Comparison of ENCODE assay signal across 8 cellular contexts in the genomic region with DNA sequence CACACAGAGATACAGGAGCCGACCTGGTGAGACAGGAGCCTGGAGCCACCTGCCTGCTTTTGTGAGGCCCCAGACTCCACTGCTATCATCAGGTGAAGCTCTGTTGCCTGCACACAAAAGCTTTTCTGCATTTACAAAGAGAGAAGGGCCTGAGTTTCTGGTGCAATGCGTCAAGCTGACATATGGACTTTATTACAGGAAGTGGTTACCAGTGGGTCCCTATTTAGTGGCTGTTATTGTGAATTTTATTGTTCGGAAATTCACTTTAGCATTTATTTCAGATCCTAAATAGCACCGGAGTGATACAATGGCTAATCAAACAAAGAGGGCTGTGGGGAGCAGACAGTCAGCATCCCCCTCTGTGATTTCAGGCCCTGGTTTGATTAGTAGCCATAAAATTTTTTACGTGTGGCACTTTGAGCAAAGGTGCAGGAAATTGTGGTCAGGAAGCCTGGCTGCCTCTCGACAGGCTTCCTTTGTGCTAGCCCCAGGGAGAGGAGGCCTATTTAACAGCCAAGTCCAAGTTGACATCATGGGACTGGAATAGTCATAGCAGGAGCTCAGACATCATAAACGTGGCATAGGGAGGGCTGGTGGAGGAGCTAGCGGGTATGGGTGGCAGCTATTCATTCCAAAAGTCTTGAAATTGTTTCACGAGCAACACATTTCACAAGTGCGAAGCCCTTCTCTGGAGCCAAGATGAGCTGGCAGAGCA. TPM values are rescaled to one million over a fixed set of nuclear protein-coding genes. Genes with fewer than 3 reads are reported as not detected.
A peak's percentile ranks its signal among the peaks of the same experiment; 100 is the strongest.
DNase-seq lines count a peak whose midpoint lies in the region; ATAC-seq and TF ChIP-seq lines count a peak whose summit lies in the region.

No MANE protein-coding gene starts in this region.

- H3K4me1 ChIP-seq in DOHH2 (ENCODE audit: control insufficient read depth, low read length) (peaks cover 62% of the 10 kb centered on the region), esophagus squamous epithelium (peaks cover 17 to 65% (median 34%) of the 10 kb centered on the region in 3 donors), skeletal muscle tissue (ENCODE audit: control insufficient read depth in 3 of 3, insufficient read depth in 3 of 3, low read length in 3 of 3) (peaks cover 48 to 63% (median 58%) of the 10 kb centered on the region in 3 donors)

- H3K9me2 ChIP-seq in DOHH2 (replicated peaks; ENCODE audit: control insufficient read depth, low read length), result no peaks in the 10 kb centered on the region

- 48 to 51% methylated on average over 8 to 10 of the region's 10 CpGs for WGBS in esophagus squamous epithelium, 2 donors

- H3K79me2 ChIP-seq in DOHH2 (ENCODE audit: control insufficient read depth, low read length), result no peaks in the 10 kb centered on the region

- H3K4me3 Mint-ChIP-seq in T-cell, result peak overlapping the region; percentile 23 to 50 (median 24)

- TF ChIP-seq CTCF in DOHH2 (IDR thresholded peaks at IDR 0.05; ENCODE audit: low read depth, low read length, poor library complexity, severe bottlenecking) (no peak), esophagus squamous epithelium (IDR thresholded peaks at IDR 0.05) (no peak)

- DNase-seq in M059J (ENCODE audit: low read depth) (peak; percentile 98), T-cell (peak in 22 of 34 experiments; percentile 3 to 40 (median 14)), esophagus squamous epithelium (lab: John Stamatoyannopoulos, UW) (no peak), HPDE6-E6E7 (ENCODE audit: extremely low spot score) (no peak), superior temporal gyrus (ENCODE audit: extremely low spot score) (no peak)

- H3K36me3 ChIP-seq in DOHH2 (ENCODE audit: control insufficient read depth, low read length) (no peaks in the 10 kb centered on the region), esophagus squamous epithelium (no peaks in the 10 kb centered on the region), skeletal muscle tissue (ENCODE audit: control insufficient read depth in 3 of 3, insufficient read depth in 3 of 3, low read length in 3 of 3) (peaks cover 0 to 2% (median 0%) of the 10 kb centered on the region in 3 donors)

- peaks cover 29 to 46% (median 33%) of the 10 kb centered on the region in 3 donors for H3K4me1 Mint-ChIP-seq in T-cell

- CTCF ChIA-PET in T-cell (lab: Charles Lee), result no interaction called here

- H3K9me3 ChIP-seq in DOHH2 (ENCODE audit: control insufficient read depth, insufficient read depth, low read length) (no peaks in the 10 kb centered on the region), esophagus squamous epithelium (peaks cover 0 to 8% (median 0%) of the 10 kb centered on the region in 3 donors), skeletal muscle tissue (ENCODE audit: control insufficient read depth in 3 of 3, low read length in 3 of 3) (peaks cover 0 to 2% (median 0%) of the 10 kb centered on the region in 3 donors)

- H3K27ac ChIP-seq in DOHH2 (ENCODE audit: low read depth, low read length) (peak overlapping the region; percentile 81), esophagus squamous epithelium (peak overlapping the region in 3 of 4 donors; percentile 26 to 61 (median 57)), skeletal muscle tissue (ENCODE audit: low read depth, low read length) (peak overlapping the region; percentile 76)

- H4K20me1 ChIP-seq in DOHH2 (ENCODE audit: control insufficient read depth, insufficient read depth, low read depth, low read length), result no peaks in the 10 kb centered on the region

- intact Hi-C loops in esophagus squamous epithelium (cut with DNase I), result no loop called here

- H3K4me3 ChIP-seq in DOHH2 (ENCODE audit: low read length) (peak overlapping the region; percentile 52), esophagus squamous epithelium (no peak overlapping the region), skeletal muscle tissue (ENCODE audit: low read length in 3 of 3) (peak overlapping the region in 1 of 3 donors; percentile 2)

- TF ChIP-seq POLR2A in esophagus squamous epithelium (IDR thresholded peaks at IDR 0.05), result no peak

- H3K36me3 Mint-ChIP-seq in T-cell, result peaks cover 2% of the 10 kb centered on the region

- POLR2A ChIA-PET in T-cell (lab: Charles Lee), result interaction anchor here in 1 of 2 donors (0.7 kb wide), 1 partner anchor 40 kb away, joined by 3 read pairs; no protein-coding TSS in a partner anchor

- peaks cover 0 to 2% of the 10 kb centered on the region in 2 donors for H3K27me3 Mint-ChIP-seq in T-cell

- 0 out of 2 replicates have a peak, but pooled peaks cover 3% of the 10 kb centered on the region for H3F3A ChIP-seq in DOHH2 (ENCODE audit: control insufficient read depth, insufficient read depth)

- H3K9me3 Mint-ChIP-seq in T-cell, result no peaks in the 10 kb centered on the region

- H3K9ac ChIP-seq in skeletal muscle tissue (ENCODE audit: low read depth in 1 of 3, low read length in 3 of 3), result peak overlapping the region; percentile 34 to 55 (median 48)

- peak overlapping the region; percentile 89 to 96 for H3K27ac Mint-ChIP-seq in T-cell

- ATAC-seq in GM21390 (IDR thresholded peaks at IDR 0.05; ENCODE audit: unreplicated experiment) (peak; percentile 57), T-cell (replicated peaks in 1 of 4) (peak; percentile 53 to 84 (median 75))

- H3K27me3 ChIP-seq in DOHH2 (ENCODE audit: control insufficient read depth, low read length) (no peaks in the 10 kb centered on the region), esophagus squamous epithelium (peaks cover 0 to 44% (median 2%) of the 10 kb centered on the region in 4 donors), skeletal muscle tissue (ENCODE audit: control insufficient read depth in 3 of 3, insufficient read depth in 3 of 3, low read length in 3 of 3) (no peaks in the 10 kb centered on the region)

- peak overlapping the region; percentile 63 for H3K4me2 ChIP-seq in DOHH2 (ENCODE audit: low read length)

RNA-seq across cellular contexts. Expression of a gene that starts 8.4 kb away (rescaled TPM):
- total RNA-seq in M059J (2014; rRNA removed; shearing (Covaris generic)), result 567 and 744 TPM in 2 replicates
- total RNA-seq in T-cell, result 1 to 10 TPM; 1.9 to 5.1 (median 2.9) TPM
- total RNA-seq in esophagus squamous epithelium, result 10 to 100 TPM in 2 of 4 donors, 1 to 10 TPM in 2; 7.3 to 63.5 (median 33.3) TPM
- total RNA-seq in skeletal muscle tissue, result 204 TPM

Comparison
In these comparisons a context has a peak if more than half of its experiments do, and no peak if none do; other contexts are left out.
1. DNase-seq: peak in M059J (single experiment) and T-cell (22 of 34); none in esophagus squamous epithelium (single experiment), HPDE6-E6E7 (single experiment) and superior temporal gyrus (single experiment).
2. Peak in every context shown above with its lines, with median percentiles within 50 percentile points of each other: H3K27ac ChIP-seq.